Comparison of ENCODE assay signal across 1 cellular context in genomic region chr13:75549262-75550158, GRCh38.
A peak's percentile ranks its signal among the peaks of the same experiment; 100 is the strongest.
TF ChIP-seq lines count a peak whose summit lies in the region.

Gene UCHL3, plus strand, starts transcription at chr13:75549791. Its CDS starts 30 bp downstream, at chr13:75549821.

TF ChIP-seq in GM12878, 131 proteins besides CTCF, POLR2A, EP300 and RAD21 (continued from another document and continues in another):
- TF ChIP-seq STAT3 (IDR thresholded peaks at IDR 0.05; ENCODE audit: low read depth, low read length) (no peak), RCOR1 (conservative IDR thresholded peaks at IDR 0.05; ENCODE audit: low read depth, low read length) (0 out of 2 replicates have a peak, but pooled peaks have one; percentile 16), RB1 (IDR thresholded peaks at IDR 0.05; ENCODE audit: borderline replicate concordance) (peak; percentile 55; the same call in 1 of the 2 replicates), GABPA (IDR thresholded peaks at IDR 0.05; ENCODE audit: low read depth) (no peak), DPF2 (IDR thresholded peaks at IDR 0.05) (peak; percentile 60; the same call in 1 of the 2 replicates), RELB (IDR thresholded peaks at IDR 0.05; ENCODE audit: low read depth) (peak; percentile 82), IKZF2 (IDR thresholded peaks at IDR 0.05) (no peak), ETV6 (conservative IDR thresholded peaks at IDR 0.05 in 1 of 2, IDR thresholded peaks at IDR 0.05 in 1 of 2; ENCODE audit: borderline replicate concordance in 1 of 2, low read depth in 1 of 2) (peak in 1 of 2 experiments; percentile 41; a peak in 1 of 4 replicates), SPI1 (IDR thresholded peaks at IDR 0.05; ENCODE audit: borderline replicate concordance, insufficient read depth, low read depth, low read length) (no peak), PML (IDR thresholded peaks at IDR 0.05; ENCODE audit: low read length) (peak; percentile 85; the same call in 1 of the 2 replicates), BMI1 (IDR thresholded peaks at IDR 0.05; ENCODE audit: borderline replicate concordance) (no peak), EZH2 (IDR thresholded peaks at IDR 0.05; ENCODE audit: borderline replicate concordance, control insufficient read depth, low read depth, low read length) (no peak), IRF5 (IDR thresholded peaks at IDR 0.05; ENCODE audit: borderline replicate concordance) (no peak), CBFB (IDR thresholded peaks at IDR 0.05; ENCODE audit: low read depth) (0 out of 2 replicates have a peak, but pooled peaks have one; percentile 55), CEBPZ (IDR thresholded peaks at IDR 0.05; ENCODE audit: low read depth, low read length) (no peak), CBX3 (IDR thresholded peaks at IDR 0.05; ENCODE audit: borderline replicate concordance, low read depth) (no peak), POLR2AphosphoS2 (IDR thresholded peaks at IDR 0.05; ENCODE audit: low read depth, low read length) (no peak), SP1 (IDR thresholded peaks at IDR 0.05; ENCODE audit: low read depth, low read length) (no peak), ZNF274 (IDR thresholded peaks at IDR 0.05; ENCODE audit: insufficient read depth, insufficient read length) (no peak), HDAC6 (IDR thresholded peaks at IDR 0.05; ENCODE audit: unreplicated experiment) (no peak), RFX5 (IDR thresholded peaks at IDR 0.05; ENCODE audit: low read depth, low read length) (no peak), CBX5 (IDR thresholded peaks at IDR 0.05; ENCODE audit: low read depth) (peak; percentile 33; the same call in 1 of the 2 replicates), FOS (IDR thresholded peaks at IDR 0.05; ENCODE audit: borderline replicate concordance, extremely low read depth, insufficient read length) (no peak), HCFC1 (IDR thresholded peaks at IDR 0.05; ENCODE audit: low read length) (no peak; the same call in 1 of the 2 replicates), MEF2B (IDR thresholded peaks at IDR 0.05; ENCODE audit: partially characterized antibody, poor library complexity, severe bottlenecking) (no peak), EGR1 (IDR thresholded peaks at IDR 0.05; ENCODE audit: borderline replicate concordance in 1 of 2, low read depth in 2 of 2, low read length in 2 of 2) (peak; percentile 75 to 100), NR2C1 (IDR thresholded peaks at IDR 0.05) (peak; percentile 65), ZBTB33 (IDR thresholded peaks at IDR 0.05) (no peak), ZBED1 (IDR thresholded peaks at IDR 0.05; ENCODE audit: borderline replicate concordance) (no peak), RAD51 (IDR thresholded peaks at IDR 0.05) (no peak), JUND (IDR thresholded peaks at IDR 0.05; ENCODE audit: low read depth, low read length) (peak; percentile 99), IKZF1 (conservative IDR thresholded peaks at IDR 0.05) (peak; percentile 51), ATF3 (IDR thresholded peaks at IDR 0.05; ENCODE audit: borderline replicate concordance, extremely low read depth, low read depth, low read length) (no peak; the same call in 1 of the 2 replicates), ZNF217 (IDR thresholded peaks at IDR 0.05) (no peak), CHD4 (IDR thresholded peaks at IDR 0.05) (no peak), MYC (IDR thresholded peaks at IDR 0.05; ENCODE audit: insufficient read depth, insufficient read length, insufficient replicate concordance, low read length, severe bottlenecking) (peak; percentile 93), PRDM15 (CRISPR knock-in tag; IDR thresholded peaks at IDR 0.05) (no peak), KLF5 (IDR thresholded peaks at IDR 0.05; ENCODE audit: partially characterized antibody) (peak; percentile 99), ELK1 (IDR thresholded peaks at IDR 0.05; ENCODE audit: low read depth, low read length) (no peak), BCLAF1 (IDR thresholded peaks at IDR 0.05) (peak; percentile 95), BCL3 (IDR thresholded peaks at IDR 0.05; ENCODE audit: borderline replicate concordance, insufficient read depth, low read depth, low read length, poor library complexity, severe bottlenecking) (no peak), HSF1 (IDR thresholded peaks at IDR 0.05; ENCODE audit: low read depth, low read length) (no peak)
